ENCODE assay signal across 23 cellular contexts in the genomic region with DNA sequence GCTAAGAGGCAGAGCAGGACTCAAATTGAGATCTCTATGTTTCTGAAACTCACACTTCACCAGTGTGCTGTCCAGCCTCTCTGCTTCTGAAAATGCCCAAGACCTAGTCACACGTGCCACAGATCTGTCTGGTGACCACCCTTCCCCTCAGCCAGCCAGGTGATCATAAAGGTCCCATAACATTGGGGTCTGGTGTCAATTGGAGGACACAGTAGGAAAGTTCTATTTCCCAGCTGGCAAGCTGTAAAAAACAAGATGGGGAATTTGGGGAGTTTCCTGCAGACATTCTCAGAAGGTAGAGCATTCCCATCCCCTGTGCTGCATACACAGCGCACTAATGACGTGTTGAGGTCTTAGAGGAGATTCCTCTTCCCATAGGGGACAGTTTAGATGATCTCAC. TPM values are rescaled to one million over a fixed set of nuclear protein-coding genes. Genes with fewer than 3 reads are reported as not detected.
DNase-seq lines count a peak whose midpoint lies in the region; ATAC-seq and FAIRE-seq lines count a peak whose summit lies in the region.
"Had no signal": no experiment of that assay in that cellular context is flagged by ENCODE, and none has a peak within 500 bp of the region (broad histone marks: within the 10 kb centered on the region; RNA-seq: fewer than 3 reads in every experiment).

No MANE protein-coding gene starts in this region.

- DNase-seq in activated T-cell treated with anti-CD3 and anti-CD28 coated beads, Interleukin-2, amount 50 U/mL, for 4 hours: no peak
- DNase-seq in activated T-cell treated with anti-CD3 and anti-CD28 coated beads for 4 hours (no peak), GM18507 (ENCODE audit: extremely low spot score, insufficient read length, low read depth) (no peak), EL (no peak)
- DNase-seq: activated gamma-delta T cell treated with Interleukin-2 at 50 U/mL for 16 hours; Caco-2; colonic mucosa; DMS79; effector CD8-positive, alpha-beta T cell; GF-D8; GM23248; Karpas-422; naive thymus-derived CD8-positive, alpha-beta T cell; NCI-H146; NCI-H446 treated with DMSO at 0.1 percent for 48 hours; RPMI8226; small intestine; T-helper 17 cell; upper lobe of left lung had no signal

- peak; percentile 76 for FAIRE-seq in GM18507 (lab: Jason Lieb, UNC)
- FAIRE-seq: islet of Langerhans, small intestine had no signal

- peak overlapping the region; percentile 81 for H3K27ac Mint-ChIP-seq in activated naive CD8-positive, alpha-beta T cell
- H3K27ac Mint-ChIP-seq in stimulated activated memory B cell treated with anti-CD40 and anti-IgM and Interleukin-4, amounts not matched to agents 10 μg/mL and 1 μg/mL and 100 μg/mL, for 72 hours: peak overlapping the region; percentile 71
- H3K27ac Mint-ChIP-seq: T-helper 17 cell had no signal

- no peaks in the 10 kb centered on the region for H3K27me3 Mint-ChIP-seq in activated T-cell treated with anti-CD3 and anti-CD28 coated beads, Interleukin-2, amount 50 U/mL, for 4 hours (ENCODE audit: low read depth)
- H3K27me3 Mint-ChIP-seq in activated naive CD8-positive, alpha-beta T cell: no peaks in the 10 kb centered on the region
- H3K27me3 Mint-ChIP-seq in stimulated activated memory B cell treated with anti-CD40 and anti-IgM and Interleukin-4, amounts not matched to agents 10 μg/mL and 1 μg/mL and 100 μg/mL, for 72 hours: no peaks in the 10 kb centered on the region
- H3K27me3 Mint-ChIP-seq: naive thymus-derived CD8-positive, alpha-beta T cell; T-helper 17 cell had no signal

- H3K9me3 Mint-ChIP-seq in activated T-cell treated with anti-CD3 and anti-CD28 coated beads, Interleukin-2, amount 50 U/mL, for 4 hours: no peaks in the 10 kb centered on the region
- no peaks in the 10 kb centered on the region for H3K9me3 Mint-ChIP-seq in activated naive CD8-positive, alpha-beta T cell (ENCODE audit: low read depth)
- H3K9me3 Mint-ChIP-seq in stimulated activated memory B cell treated with anti-CD40 and anti-IgM and Interleukin-4, amounts not matched to agents 10 μg/mL and 1 μg/mL and 100 μg/mL, for 72 hours: no peaks in the 10 kb centered on the region
- H3K9me3 Mint-ChIP-seq: naive thymus-derived CD8-positive, alpha-beta T cell had no signal

- no peak for ATAC-seq in activated T-cell treated with anti-CD3 and anti-CD28 coated beads, Interleukin-2, amount 50 U/mL, for 4 hours
- ATAC-seq in stimulated activated memory B cell treated with anti-CD40 and anti-IgM and Interleukin-4, amounts not matched to agents 10 μg/mL and 1 μg/mL and 100 μg/mL, for 72 hours: no peak
- ATAC-seq in HG03139 (IDR thresholded peaks at IDR 0.05; ENCODE audit: unreplicated experiment): no peak
- ATAC-seq: naive thymus-derived CD8-positive, alpha-beta T cell; T-helper 17 cell had no signal

- H3K4me3 Mint-ChIP-seq in activated T-cell treated with anti-CD3 and anti-CD28 coated beads, Interleukin-2, amount 50 U/mL, for 4 hours: peak overlapping the region; percentile 22
- H3K4me3 Mint-ChIP-seq in activated naive CD8-positive, alpha-beta T cell: peak overlapping the region; percentile 25
- no peak overlapping the region for H3K4me3 Mint-ChIP-seq in stimulated activated memory B cell treated with anti-CD40 and anti-IgM and Interleukin-4, amounts not matched to agents 10 μg/mL and 1 μg/mL and 100 μg/mL, for 72 hours
- H3K4me3 Mint-ChIP-seq: naive thymus-derived CD8-positive, alpha-beta T cell; T-helper 17 cell had no signal

- H3K4me1 Mint-ChIP-seq in activated T-cell treated with anti-CD3 and anti-CD28 coated beads, Interleukin-2, amount 50 U/mL, for 4 hours (ENCODE audit: low read depth): peaks cover 54% of the 10 kb centered on the region
- peaks cover 61% of the 10 kb centered on the region for H3K4me1 Mint-ChIP-seq in activated naive CD8-positive, alpha-beta T cell (ENCODE audit: low read depth)
- H3K4me1 Mint-ChIP-seq in stimulated activated memory B cell treated with anti-CD40 and anti-IgM and Interleukin-4, amounts not matched to agents 10 μg/mL and 1 μg/mL and 100 μg/mL, for 72 hours: peaks cover 57% of the 10 kb centered on the region

- peaks cover 13% of the 10 kb centered on the region for H3K36me3 Mint-ChIP-seq in activated T-cell treated with anti-CD3 and anti-CD28 coated beads, Interleukin-2, amount 50 U/mL, for 4 hours (ENCODE audit: insufficient read depth)
- H3K36me3 Mint-ChIP-seq in activated naive CD8-positive, alpha-beta T cell: peaks cover 4% of the 10 kb centered on the region
- peaks cover 15% of the 10 kb centered on the region for H3K36me3 Mint-ChIP-seq in stimulated activated memory B cell treated with anti-CD40 and anti-IgM and Interleukin-4, amounts not matched to agents 10 μg/mL and 1 μg/mL and 100 μg/mL, for 72 hours

RNA-seq across cellular contexts. Expression of a gene that starts 50.1 kb away (rescaled TPM):
- total RNA-seq in activated T-cell treated with anti-CD3 and anti-CD28 coated beads, Interleukin-2, amount 50 U/mL, for 4 hours: 100 to 1,000 TPM; 131 to 157 (median 134) TPM
